15 cellular contexts compared by ENCODE assay signal in genomic region chr5:118701796-118702195, GRCh38.
"Had no signal": no experiment of that assay in that cellular context is flagged by ENCODE, and none has a peak within 500 bp of the region (broad histone marks: within the 10 kb centered on the region; RNA-seq: fewer than 3 reads in every experiment).

No MANE protein-coding gene starts in this region.

- H3K9me3 ChIP-seq: gastrocnemius medialis, neutrophil, psoas muscle had no signal

- H3K27ac ChIP-seq: gastrocnemius medialis, hepatocyte, neutrophil, psoas muscle, skin epidermis, stomach had no signal

- H3K27me3 ChIP-seq: gastrocnemius medialis, hepatocyte, neutrophil, stomach had no signal

- FAIRE-seq: endothelial cell of umbilical vein, kidney had no signal

- H3K4me3 ChIP-seq: gastrocnemius medialis, hepatocyte, psoas muscle, skin epidermis, stomach had no signal

- H3K36me3 ChIP-seq: gastrocnemius medialis, neutrophil, stomach had no signal

- ATAC-seq: gastrocnemius medialis, psoas muscle, sciatic nerve had no signal

- H3K4me1 ChIP-seq: gastrocnemius medialis, psoas muscle, stomach had no signal

- H3K4me2 ChIP-seq: hepatocyte had no signal

- H3K79me2 ChIP-seq: hepatocyte had no signal

- H2AFZ ChIP-seq: hepatocyte had no signal

- DNase-seq: erythroblast; gastrocnemius medialis; kidney; mesendoderm; naive B cell; psoas muscle; stimulated activated CD4-positive, alpha-beta T cell treated with anti-CD3 and anti-CD28 coated beads, Interleukin-2, amount 100 ng/mL, for 24 hours; stimulated activated CD4-positive, alpha-beta T cell treated with anti-CD3 and anti-CD28 coated beads, Interleukin-4, amount 100 ng/mL, for 4 hours; stimulated activated naive CD4-positive, alpha-beta T cell; stomach had no signal
